In genomic region chr1:16759650-16760455, GRCh38 we compare ENCODE assay signal across 7 cellular contexts. TPM values are rescaled to one million over a fixed set of nuclear protein-coding genes. Genes with fewer than 3 reads are reported as not detected.
DNase-seq lines count a peak whose midpoint lies in the region; ATAC-seq and TF ChIP-seq lines count a peak whose summit lies in the region.
"Not testable (repeated sequence)": the region's sequence is repeated elsewhere in the genome, so short reads cannot be mapped to it uniquely, and the experiment has no call there.

No MANE protein-coding gene starts in this region.

- not testable (repeated sequence) for H2AFZ ChIP-seq in PC-3 (ENCODE audit: low read length)

- not testable (repeated sequence) for H3K4me1 Mint-ChIP-seq in activated CD4-positive, alpha-beta T cell treated with anti-CD3 and anti-CD28 coated beads, Interleukin-2, amount 10 ng/mL, durations not matched to agents 24 days and 14 days; naive thymus-derived CD4-positive, alpha-beta T cell; stimulated activated effector memory CD8-positive, alpha-beta T cell treated with anti-CD3 and anti-CD28 coated beads, Interleukin-12 subunit alpha, Interleukin-12 subunit beta, amount 100 ng/mL, for 72 hours

- intact Hi-C loops in PC-3 (cut with micrococcal nuclease); activated CD4-positive, alpha-beta T cell treated with anti-CD3 and anti-CD28 coated beads, Interleukin-2, amount 10 ng/mL, durations not matched to agents 24 days and 14 days (cut with micrococcal nuclease); body of pancreas (cut with DNase I); heart right ventricle (cut with DNase I); naive thymus-derived CD4-positive, alpha-beta T cell (cut with micrococcal nuclease): not testable (repeated sequence)

- CTCF ChIA-PET in PC-3 (lab: Charles Lee); naive thymus-derived CD4-positive, alpha-beta T cell (lab: Charles Lee): not testable (repeated sequence)

- H3K4me2 ChIP-seq in PC-3 (ENCODE audit: low read length), result not testable (repeated sequence)

- H3F3A ChIP-seq in PC-3 (ENCODE audit: low read length, unreplicated experiment), result not testable (repeated sequence)

- not testable (repeated sequence) for H3K79me2 ChIP-seq in PC-3 (ENCODE audit: low read length)

- H3K27ac ChIP-seq in PC-3 (ENCODE audit: low read length); heart right ventricle; naive thymus-derived CD4-positive, alpha-beta T cell (ENCODE audit: low read depth, low read length): not testable (repeated sequence)
- peak overlapping the region in 3 of 4 donors; percentile 52 to 72 (median 55) for H3K27ac ChIP-seq in body of pancreas

- TF ChIP-seq POLR2A in body of pancreas (IDR thresholded peaks at IDR 0.05), result peak in 1 of 3 donors; percentile 42

- H4K20me1 ChIP-seq in PC-3 (ENCODE audit: low read length), result not testable (repeated sequence)

- H3K36me3 ChIP-seq in PC-3 (ENCODE audit: low read depth, low read length); body of pancreas (replicated peaks in 1 of 2; ENCODE audit: insufficient read depth in 1 of 2, low read depth in 2 of 2); heart right ventricle; naive thymus-derived CD4-positive, alpha-beta T cell (ENCODE audit: control insufficient read depth in 2 of 3, insufficient read depth in 3 of 3, low read length in 3 of 3): not testable (repeated sequence)

- H3K9me2 ChIP-seq in PC-3 (replicated peaks; ENCODE audit: low read length), result not testable (repeated sequence)

- not testable (repeated sequence) for H3K9me3 Mint-ChIP-seq in activated CD4-positive, alpha-beta T cell treated with anti-CD3 and anti-CD28 coated beads, Interleukin-2, amount 10 ng/mL, durations not matched to agents 24 days and 14 days; naive thymus-derived CD4-positive, alpha-beta T cell; stimulated activated effector memory CD8-positive, alpha-beta T cell treated with anti-CD3 and anti-CD28 coated beads, Interleukin-12 subunit alpha, Interleukin-12 subunit beta, amount 100 ng/mL, for 72 hours

- WGBS in body of pancreas, 2 donors, result no CpG with 5 or more reads among the region's 62 CpGs
- WGBS in heart right ventricle, 2 donors, result 42 to 44% methylated on average over 12 to 13 of the region's 62 CpGs

- H3K9ac ChIP-seq in PC-3 (ENCODE audit: low read length), result not testable (repeated sequence)

- POLR2A ChIA-PET in PC-3 (lab: Charles Lee; ENCODE audit: unreplicated experiment); naive thymus-derived CD4-positive, alpha-beta T cell (lab: Charles Lee): not testable (repeated sequence)

- not testable (repeated sequence) for H3K4me3 ChIP-seq in PC-3 (ENCODE audit: low read length); body of pancreas; heart right ventricle; naive thymus-derived CD4-positive, alpha-beta T cell (ENCODE audit: low read length)

- not testable (repeated sequence) for H3K36me3 Mint-ChIP-seq in activated CD4-positive, alpha-beta T cell treated with anti-CD3 and anti-CD28 coated beads, Interleukin-2, amount 10 ng/mL, durations not matched to agents 24 days and 14 days (ENCODE audit: low read depth); naive thymus-derived CD4-positive, alpha-beta T cell; stimulated activated effector memory CD8-positive, alpha-beta T cell treated with anti-CD3 and anti-CD28 coated beads, Interleukin-12 subunit alpha, Interleukin-12 subunit beta, amount 100 ng/mL, for 72 hours

- not testable (repeated sequence) for TF ChIP-seq CTCF in PC-3 (conservative IDR thresholded peaks at IDR 0.05; ENCODE audit: low read depth, low read length); body of pancreas (IDR thresholded peaks at IDR 0.05); heart right ventricle (IDR thresholded peaks at IDR 0.05)

- not testable (repeated sequence) for H3K27me3 Mint-ChIP-seq in activated CD4-positive, alpha-beta T cell treated with anti-CD3 and anti-CD28 coated beads, Interleukin-2, amount 10 ng/mL, durations not matched to agents 24 days and 14 days; naive thymus-derived CD4-positive, alpha-beta T cell

- not testable (repeated sequence) for H3K27ac Mint-ChIP-seq in activated CD4-positive, alpha-beta T cell treated with anti-CD3 and anti-CD28 coated beads, Interleukin-2, amount 10 ng/mL, durations not matched to agents 24 days and 14 days; naive thymus-derived CD4-positive, alpha-beta T cell; stimulated activated effector memory CD8-positive, alpha-beta T cell treated with anti-CD3 and anti-CD28 coated beads, Interleukin-12 subunit alpha, Interleukin-12 subunit beta, amount 100 ng/mL, for 72 hours

- not testable (repeated sequence) for ATAC-seq in PC-3
- peak; percentile 87 for ATAC-seq in body of pancreas
- ATAC-seq in heart right ventricle, result peak in 5 of 8 donors; percentile 15 to 49 (median 23)
- ATAC-seq in left lobe of liver, result peak; percentile 85
- ATAC-seq in naive thymus-derived CD4-positive, alpha-beta T cell, result peak; percentile 61
- peak; percentile 14 for ATAC-seq in stimulated activated effector memory CD8-positive, alpha-beta T cell treated with anti-CD3 and anti-CD28 coated beads, Interleukin-12 subunit alpha, Interleukin-12 subunit beta, amount 100 ng/mL, for 72 hours

- not testable (repeated sequence) for BruUV-seq in PC-3 (replicated peaks; lab: Mats Ljungman, UMichigan)

- H3K27me3 ChIP-seq in PC-3 (ENCODE audit: low read length); body of pancreas; naive thymus-derived CD4-positive, alpha-beta T cell (ENCODE audit: control insufficient read depth in 2 of 2, insufficient read depth in 2 of 2, low read length in 2 of 2): not testable (repeated sequence)
- H3K27me3 ChIP-seq in heart right ventricle, result peaks cover 4 to 36% (median 18%) of the 10 kb centered on the region in 7 donors

- DNase-seq in PC-3 (peak; percentile 0), left lobe of liver (ENCODE audit: low spot score) (peak; percentile 48)
- peak; percentile 7 for DNase-seq in activated CD4-positive, alpha-beta T cell treated with anti-CD3 and anti-CD28 coated beads, Interleukin-2, amount 10 ng/mL, durations not matched to agents 24 days and 14 days
- DNase-seq in body of pancreas; heart right ventricle; naive thymus-derived CD4-positive, alpha-beta T cell; stimulated activated effector memory CD8-positive, alpha-beta T cell treated with anti-CD3 and anti-CD28 coated beads, Interleukin-12 subunit alpha, Interleukin-12 subunit beta, amount 100 ng/mL, for 72 hours (ENCODE audit: low spot score in 2 of 2): not testable (repeated sequence)

- H3K9me3 ChIP-seq in PC-3 (ENCODE audit: low read length); body of pancreas; heart right ventricle; naive thymus-derived CD4-positive, alpha-beta T cell (ENCODE audit: control insufficient read depth in 2 of 3, low read length in 3 of 3): not testable (repeated sequence)

- H3K4me3 Mint-ChIP-seq in activated CD4-positive, alpha-beta T cell treated with anti-CD3 and anti-CD28 coated beads, Interleukin-2, amount 10 ng/mL, durations not matched to agents 24 days and 14 days; naive thymus-derived CD4-positive, alpha-beta T cell; stimulated activated effector memory CD8-positive, alpha-beta T cell treated with anti-CD3 and anti-CD28 coated beads, Interleukin-12 subunit alpha, Interleukin-12 subunit beta, amount 100 ng/mL, for 72 hours: not testable (repeated sequence)

- not testable (repeated sequence) for H3K4me1 ChIP-seq in PC-3 (ENCODE audit: insufficient read depth, low read length); heart right ventricle; naive thymus-derived CD4-positive, alpha-beta T cell (ENCODE audit: control insufficient read depth in 2 of 2, insufficient read depth in 2 of 2, low read length in 2 of 2)
- peaks cover 27% of the 10 kb centered on the region for H3K4me1 ChIP-seq in body of pancreas

RNA-seq across cellular contexts. Expression of gene RNU1-4, which starts 19.5 kb away (rescaled TPM):
- total RNA-seq in PC-3 (2014; rRNA removed) (under 0.01 TPM in 2 replicates), body of pancreas (over 10,000 TPM in 1 of 2 donors, under 1 TPM in 1; under 0.01 to 15,479 TPM), heart right ventricle (1,000 to 10,000 TPM in 8 of 10 donors, 100 to 1,000 TPM in 2; 635 to 5,242 (median 1,949) TPM), left lobe of liver (1,159 TPM)
- total RNA-seq in activated CD4-positive, alpha-beta T cell treated with anti-CD3 and anti-CD28 coated beads, Interleukin-2, amount 10 ng/mL, durations not matched to agents 24 days and 14 days, result 1,962 and 2,189 TPM in 2 replicates
- polyA plus RNA-seq in heart right ventricle, result not detected
- total RNA-seq in naive thymus-derived CD4-positive, alpha-beta T cell, result 1,000 to 10,000 TPM; 2,341 to 4,458 (median 3,337) TPM
- polyA plus RNA-seq in naive thymus-derived CD4-positive, alpha-beta T cell, result not detected
